Comparison of ENCODE assay signal across 20 cellular contexts in genomic region chr2:1738646-1739302, GRCh38. TPM values are rescaled to one million over a fixed set of nuclear protein-coding genes. Genes with fewer than 3 reads are reported as not detected.
DNase-seq lines count a peak whose midpoint lies in the region; FAIRE-seq and TF ChIP-seq lines count a peak whose summit lies in the region.
"Had no signal": no experiment of that assay in that cellular context is flagged by ENCODE, and none has a peak within 500 bp of the region (broad histone marks: within the 10 kb centered on the region; RNA-seq: fewer than 3 reads in every experiment).

No MANE protein-coding gene starts in this region.

- H3K36me3 Mint-ChIP-seq in neural crest cell (ENCODE audit: low read depth) = peaks cover 22% of the 10 kb centered on the region
- H3K36me3 Mint-ChIP-seq: immature natural killer cell had no signal

- TF ChIP-seq EP300 in esophagus muscularis mucosa (IDR thresholded peaks at IDR 0.05) = no peak
- TF ChIP-seq EP300 in transverse colon (IDR thresholded peaks at IDR 0.05; ENCODE audit: low read depth) = no peak

- peaks cover 35% of the 10 kb centered on the region for H3K4me1 Mint-ChIP-seq in neural crest cell

- TF ChIP-seq CTCF in esophagus muscularis mucosa (IDR thresholded peaks at IDR 0.05) (no peak), neural crest cell (conservative IDR thresholded peaks at IDR 0.05) (no peak), transverse colon (IDR thresholded peaks at IDR 0.05) (no peak)

- H3K27me3 Mint-ChIP-seq in neural crest cell (ENCODE audit: low read depth) = peaks cover 4% of the 10 kb centered on the region
- H3K27me3 Mint-ChIP-seq: progenitor cell of endocrine pancreas had no signal

- H3K4me3 ChIP-seq in esophagus muscularis mucosa (no peak overlapping the region), transverse colon (no peak overlapping the region)
- H3K4me3 ChIP-seq: A549, dorsolateral prefrontal cortex, mucosa of descending colon had no signal

- in situ Hi-C loops in transverse colon (cut with MboI; ENCODE audit: low pct_ligation_motif_present in 1 of 4, low pct_unique_long_range_greater_than_20kb in 1 of 4, low sequenced_read_pairs in 3 of 4) = loop anchor here in 2 of 4 donors (25.0 kb wide), 1 partner anchor 151 kb away; no protein-coding TSS in a partner anchor

- no peaks in the 10 kb centered on the region for H3K27me3 ChIP-seq in esophagus muscularis mucosa
- peaks cover 11% of the 10 kb centered on the region for H3K27me3 ChIP-seq in transverse colon

- no peaks in the 10 kb centered on the region for H3K36me3 ChIP-seq in esophagus muscularis mucosa
- no peaks in the 10 kb centered on the region for H3K36me3 ChIP-seq in transverse colon

- H3K4me1 ChIP-seq in esophagus muscularis mucosa (peaks cover 31 to 56% (median 51%) of the 10 kb centered on the region in 4 donors), transverse colon (peaks cover 11 to 31% (median 20%) of the 10 kb centered on the region in 4 donors)

- peaks cover 8% of the 10 kb centered on the region for H3K9me3 Mint-ChIP-seq in neural crest cell
- H3K9me3 Mint-ChIP-seq: immature natural killer cell; T-helper 2 cell treated with Interferon-gamma antibody and Interleukin-4, amounts not matched to agents 5 μg/mL and 100 μg/mL, for 36 hours had no signal

- 77% methylated on average over 18 of the region's 19 CpGs for WGBS in esophagus muscularis mucosa
- 81% methylated on average over 19 of the region's 19 CpGs; no CpG with 5 or more reads in 1 of the 2 donors for WGBS in transverse colon (ENCODE audit: low coverage in 1 of 2), 2 donors

- peak; percentile 33 for DNase-seq in activated CD8-positive, alpha-beta memory T cell treated with anti-CD3 and anti-CD28 coated beads for 24 hours
- DNase-seq in activated CD8-positive, alpha-beta memory T cell treated with anti-CD3 and anti-CD28 coated beads, Interleukin-2, amount 50 U/mL, for 4 hours = no peak
- no peak for DNase-seq in esophagus muscularis mucosa (ENCODE audit: extremely low spot score)
- DNase-seq in neural crest cell (ENCODE audit: low read depth, low spot score) = no peak
- DNase-seq in transverse colon = no peak
- DNase-seq in NOMO-1 (lab: John Stamatoyannopoulos, UW; ENCODE audit: unreplicated experiment in 2 of 2) = no peak
- DNase-seq in RCC 7860 (ENCODE audit: low spot score) = no peak
- no peak for DNase-seq in T-helper 9 cell
- DNase-seq: activated CD4-positive, alpha-beta T cell treated with anti-CD3 and anti-CD28 coated beads for 4 hours; foreskin fibroblast; immature natural killer cell; Kasumi-1; NCI-H146; NCI-H510A treated with DMSO at 0.1 percent for 48 hours; stimulated activated CD4-positive, alpha-beta T cell treated with anti-CD3 and anti-CD28 coated beads, Interleukin-1b, Interleukin-23, amount 100 ng/mL, for 48 hours had no signal

- H3K4me3 Mint-ChIP-seq in neural crest cell = peak overlapping the region; percentile 54
- H3K4me3 Mint-ChIP-seq: immature natural killer cell; T-helper 2 cell treated with Interferon-gamma antibody and Interleukin-4, amounts not matched to agents 5 μg/mL and 100 μg/mL, for 36 hours had no signal

- H3K27ac Mint-ChIP-seq in neural crest cell (ENCODE audit: unreplicated experiment) = no peak overlapping the region
- H3K27ac Mint-ChIP-seq: immature natural killer cell; progenitor cell of endocrine pancreas; T-helper 2 cell treated with Interferon-gamma antibody and Interleukin-4, amounts not matched to agents 5 μg/mL and 100 μg/mL, for 36 hours had no signal

- H3K9me3 ChIP-seq in esophagus muscularis mucosa = peaks cover 0 to 4% (median 0%) of the 10 kb centered on the region in 4 donors
- peaks cover 0 to 6% of the 10 kb centered on the region in 2 donors for H3K9me3 ChIP-seq in transverse colon
- H3K9me3 ChIP-seq: mucosa of descending colon had no signal

- TF ChIP-seq POLR2A in esophagus muscularis mucosa (IDR thresholded peaks at IDR 0.05; ENCODE audit: low read depth) = no peak
- no peak for TF ChIP-seq POLR2A in transverse colon (IDR thresholded peaks at IDR 0.05)

- intact Hi-C loops in esophagus muscularis mucosa (cut with DNase I) (no loop called here), transverse colon (cut with DNase I; ENCODE audit: low total_unique reads) (no loop called here)

- peak overlapping the region; percentile 39 to 99 (median 75) for H3K27ac ChIP-seq in esophagus muscularis mucosa (replicated peaks in 1 of 4)
- peak overlapping the region; percentile 93 to 96 (median 93) for H3K27ac ChIP-seq in transverse colon
- H3K27ac ChIP-seq: A549, dorsolateral prefrontal cortex had no signal

- no peak for FAIRE-seq in RCC 7860 (lab: Jason Lieb, UNC)

RNA-seq across cellular contexts. Expression of gene PXDN, which starts 5.5 kb away (rescaled TPM):
- total RNA-seq in esophagus muscularis mucosa = 10 to 100 TPM; 19.9 to 81.6 (median 50.1) TPM
- 217 and 218 TPM in 2 replicates for total RNA-seq in neural crest cell
- total RNA-seq in transverse colon = 10 to 100 TPM in 3 of 4 donors, 1 to 10 TPM in 1; 9.0 to 46.2 (median 18.5) TPM
